9 cellular contexts compared by ENCODE assay signal in the genomic region with DNA sequence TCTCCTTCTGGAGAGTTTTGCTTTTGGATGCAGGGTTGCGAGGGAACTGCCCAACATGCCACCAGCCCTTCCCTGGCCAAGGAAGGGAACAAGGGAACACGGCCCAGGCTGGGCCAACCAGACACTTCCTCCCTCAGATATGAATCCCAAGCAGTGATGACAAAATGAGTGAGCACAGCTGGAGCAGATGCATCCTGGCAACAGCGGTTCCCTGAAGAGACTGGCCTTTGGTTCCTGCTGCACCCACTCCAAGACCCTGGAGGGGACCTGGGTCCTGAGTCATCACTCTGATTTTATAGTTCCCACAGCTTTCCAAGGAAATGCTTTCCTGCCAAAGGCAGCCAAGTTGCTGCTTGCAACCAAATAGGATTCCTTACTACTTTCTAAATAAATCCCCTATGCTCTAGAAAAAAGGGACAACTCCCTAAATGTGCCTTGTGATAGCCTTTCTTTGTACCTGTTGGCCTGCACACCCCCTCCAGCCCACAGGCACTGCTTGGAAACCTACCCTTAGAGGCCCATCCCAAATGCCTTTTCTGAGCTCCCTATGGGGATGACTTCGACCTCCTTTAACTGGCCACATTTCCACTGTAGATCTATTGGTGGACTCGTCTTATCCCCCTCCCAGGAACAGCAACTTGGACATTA. TPM values are rescaled to one million over a fixed set of nuclear protein-coding genes. Genes with fewer than 3 reads are reported as not detected.
A peak's percentile ranks its signal among the peaks of the same experiment; 100 is the strongest.
DNase-seq lines count a peak whose midpoint lies in the region; ATAC-seq, FAIRE-seq and TF ChIP-seq lines count a peak whose summit lies in the region.
"Had no signal": no experiment of that assay in that cellular context is flagged by ENCODE, and none has a peak within 500 bp of the region (broad histone marks: within the 10 kb centered on the region; RNA-seq: fewer than 3 reads in every experiment).

No MANE protein-coding gene starts in this region.

- no peak overlapping the region for H4K91ac ChIP-seq in H1 (replicated peaks; ENCODE audit: insufficient read length, low read length)

- DNase-seq in CD4-positive, CD25-positive, alpha-beta regulatory T cell = no peak
- DNase-seq in H1 (ENCODE audit: low read depth in 1 of 2, low spot score in 2 of 2) (no peak), NCI-H187 treated with DMSO at 0.1 percent for 48 hours (lab: John Stamatoyannopoulos, UW) (no peak), NCI-H2227 (lab: John Stamatoyannopoulos, UW; ENCODE audit: unreplicated experiment) (no peak)
- DNase-seq in naive thymus-derived CD4-positive, alpha-beta T cell = no peak
- DNase-seq in stimulated activated naive CD4-positive, alpha-beta T cell (lab: John Stamatoyannopoulos, UW) = no peak

- peak overlapping the region; percentile 78; the same call in 1 of the 2 replicates for H2BK5ac ChIP-seq in H1 (ENCODE audit: low read depth, low read length)

- peaks cover 6% of the 10 kb centered on the region for H3K36me3 ChIP-seq in CD4-positive, CD25-positive, alpha-beta regulatory T cell (ENCODE audit: control insufficient read depth, insufficient read depth, low read length)
- H3K36me3 ChIP-seq in Loucy (ENCODE audit: insufficient read depth, low read length) (no peaks in the 10 kb centered on the region), H1 (ENCODE audit: control insufficient read depth in 2 of 4, insufficient read depth in 4 of 4, low read length in 3 of 4) (peaks cover 0 to 5% (median 0%) of the 10 kb centered on the region in 4 experiments; a peak in 3 of 8 replicates)
- no peaks in the 10 kb centered on the region for H3K36me3 ChIP-seq in naive thymus-derived CD4-positive, alpha-beta T cell (ENCODE audit: control insufficient read depth in 2 of 3, insufficient read depth in 3 of 3, low read length in 3 of 3)

- H2AFZ ChIP-seq in Loucy (ENCODE audit: low read length) (no peak overlapping the region), H1 (ENCODE audit: low read length) (no peak overlapping the region)

- H3K4me1 Mint-ChIP-seq in CD4-positive, CD25-positive, alpha-beta regulatory T cell = peaks cover 4 to 89% (median 61%) of the 10 kb centered on the region in 4 donors
- peaks cover 52 to 87% (median 77%) of the 10 kb centered on the region in 7 donors for H3K4me1 Mint-ChIP-seq in naive thymus-derived CD4-positive, alpha-beta T cell

- no peak overlapping the region; the same call in 1 of the 2 replicates for H2BK12ac ChIP-seq in H1 (ENCODE audit: low read depth, low read length)

- no peak overlapping the region for H3K4ac ChIP-seq in H1 (replicated peaks; ENCODE audit: insufficient read length, low read depth, low read length)

- peaks cover 6% of the 10 kb centered on the region; the same call in 1 of the 2 replicates for H3F3A ChIP-seq in Loucy (ENCODE audit: low read depth)

- H3K79me2 ChIP-seq in Loucy (ENCODE audit: insufficient read depth, low read length) (peaks cover 81% of the 10 kb centered on the region), H1 (ENCODE audit: control insufficient read depth in 1 of 2, insufficient read depth in 2 of 2, low read length in 2 of 2) (peaks cover 0 to 69% of the 10 kb centered on the region in 2 experiments; a peak in 3 of 4 replicates)

- 76% methylated on average over 5 of the region's 5 CpGs; no CpG with 5 or more reads in 1 of the 2 experiments for WGBS in H1 (ENCODE audit: extremely low coverage in 1 of 2, insufficient coverage in 1 of 2, insufficient read length in 1 of 2, insufficient replicate concordance in 2 of 2, low coverage in 1 of 2, low lambda C conversion rate in 2 of 2, missing lambda C conversion rate in 1 of 2), 2 experiments

- no peak for TF ChIP-seq POLR2A in H1 (IDR thresholded peaks at IDR 0.05; ENCODE audit: control extremely low read depth in 1 of 2, low read depth in 2 of 2, low read length in 2 of 2)

- POLR2A ChIA-PET in H1 (lab: Charles Lee; ENCODE audit: partially characterized antibody) = interaction anchor here (0.7 to 2.6 kb wide), 6 partner anchors 13 to 53 kb away, joined by 3 to 9 read pairs (median 6); no protein-coding TSS in a partner anchor
- POLR2A ChIA-PET in naive thymus-derived CD4-positive, alpha-beta T cell (lab: Charles Lee) = interaction anchor here (0.8 kb wide), 1 partner anchor 54 kb away, joined by 3 read pairs; no protein-coding TSS in a partner anchor

- H3K9me3 ChIP-seq in CD4-positive, CD25-positive, alpha-beta regulatory T cell (ENCODE audit: control insufficient read depth in 2 of 2, low read length in 2 of 2) = no peaks in the 10 kb centered on the region
- H3K9me3 ChIP-seq in Loucy (ENCODE audit: insufficient read depth, low read depth, low read length) (no peaks in the 10 kb centered on the region), H1 (ENCODE audit: insufficient read depth in 2 of 2, low read depth in 1 of 2, low read length in 1 of 2) (no peaks in the 10 kb centered on the region)
- H3K9me3 ChIP-seq in naive thymus-derived CD4-positive, alpha-beta T cell (ENCODE audit: control insufficient read depth in 2 of 3, low read length in 3 of 3) = no peaks in the 10 kb centered on the region

- H3K79me1 ChIP-seq in H1 (ENCODE audit: low read depth, low read length) = peaks cover 12% of the 10 kb centered on the region

- H3K27ac ChIP-seq in CD4-positive, CD25-positive, alpha-beta regulatory T cell (ENCODE audit: insufficient read depth, low read length, poor library complexity, severe bottlenecking) = no peak overlapping the region
- no peak overlapping the region for H3K27ac ChIP-seq in H1 (ENCODE audit: low read depth, low read length)
- peak overlapping the region; percentile 12 for H3K27ac ChIP-seq in naive thymus-derived CD4-positive, alpha-beta T cell (ENCODE audit: low read depth, low read length)

- H2BK15ac ChIP-seq in H1 (ENCODE audit: low read length) = no peak overlapping the region

- ATAC-seq in CD4-positive, CD25-positive, alpha-beta regulatory T cell (ENCODE audit: low read depth in 2 of 2) = no peak
- no peak for ATAC-seq in naive thymus-derived CD4-positive, alpha-beta T cell
- ATAC-seq in HG03378 (IDR thresholded peaks at IDR 0.05; ENCODE audit: unreplicated experiment) = no peak

- no peak for TF ChIP-seq CTCF in Loucy (conservative IDR thresholded peaks at IDR 0.05; ENCODE audit: low read length)
- TF ChIP-seq CTCF in H1 (IDR thresholded peaks at IDR 0.05; ENCODE audit: control extremely low read depth in 1 of 3, insufficient read depth in 1 of 3, low read depth in 1 of 3, low read length in 3 of 3) = no peak

- H2AK5ac ChIP-seq in H1 (ENCODE audit: low read depth, low read length) = 0 out of 2 replicates have a peak overlapping the region, but pooled peaks have one; percentile 4

- no peak overlapping the region for H4K8ac ChIP-seq in H1 (ENCODE audit: extremely low read depth, insufficient read depth, low read length)

- no peak overlapping the region for H3K23ac ChIP-seq in H1 (ENCODE audit: insufficient read length)

- H3K4me2 ChIP-seq in Loucy (ENCODE audit: low read depth, low read length, poor library complexity, severe bottlenecking) (peak overlapping the region; percentile 45), H1 (ENCODE audit: insufficient read depth in 1 of 2, low read depth in 2 of 2, low read length in 2 of 2) (no peak overlapping the region)

- H3K18ac ChIP-seq in H1 (ENCODE audit: extremely low read depth, low read length) = no peak overlapping the region

- H3K9ac ChIP-seq in Loucy (ENCODE audit: low read depth, low read length, poor library complexity, severe bottlenecking) = peak overlapping the region; percentile 44
- no peak overlapping the region; a peak in 1 of 7 replicates for H3K9ac ChIP-seq in H1 (replicated peaks in 1 of 4; ENCODE audit: extremely low read depth in 1 of 4, low read depth in 3 of 4, low read length in 3 of 4)

- TF ChIP-seq EP300 in H1 (IDR thresholded peaks at IDR 0.05; ENCODE audit: borderline replicate concordance in 1 of 2, low read depth in 2 of 2, low read length in 2 of 2) = no peak

- no peak for FAIRE-seq in H1 (lab: Jason Lieb, UNC)
- FAIRE-seq: TTC549 had no signal

- intact Hi-C loops in naive thymus-derived CD4-positive, alpha-beta T cell (cut with micrococcal nuclease) = loop anchor here in 1 of 2 donors (2.0 to 5.0 kb wide), 2 partner anchors 15 to 854 kb away; partner anchors contain the start of gene CMTR2

- H3K4me3 Mint-ChIP-seq in CD4-positive, CD25-positive, alpha-beta regulatory T cell = peak overlapping the region in 3 of 4 donors; percentile 43 to 71 (median 49)
- peak overlapping the region in 6 of 10 donors; percentile 18 to 64 (median 44) for H3K4me3 Mint-ChIP-seq in naive thymus-derived CD4-positive, alpha-beta T cell

- no peaks in the 10 kb centered on the region for H3K27me3 ChIP-seq in CD4-positive, CD25-positive, alpha-beta regulatory T cell (ENCODE audit: control insufficient read depth, insufficient read depth, low read length)
- no peaks in the 10 kb centered on the region for H3K27me3 ChIP-seq in Loucy (ENCODE audit: insufficient read depth, low read length, poor library complexity, severe bottlenecking)
- H3K27me3 ChIP-seq in H1 (replicated peaks in 1 of 4; ENCODE audit: control insufficient read depth in 3 of 4, extremely low read depth in 1 of 4, insufficient read depth in 3 of 4, low read length in 3 of 4) = no peaks in the 10 kb centered on the region
- no peaks in the 10 kb centered on the region for H3K27me3 ChIP-seq in naive thymus-derived CD4-positive, alpha-beta T cell (ENCODE audit: control insufficient read depth in 2 of 2, insufficient read depth in 2 of 2, low read length in 2 of 2)

- H3K27ac Mint-ChIP-seq in CD4-positive, CD25-positive, alpha-beta regulatory T cell = peak overlapping the region; percentile 54 to 91 (median 84)
- H3K27ac Mint-ChIP-seq in naive thymus-derived CD4-positive, alpha-beta T cell = peak overlapping the region in 8 of 9 donors; percentile 27 to 89 (median 78)

- H3K9me3 Mint-ChIP-seq in CD4-positive, CD25-positive, alpha-beta regulatory T cell = peaks cover 0 to 2% (median 0%) of the 10 kb centered on the region in 7 donors
- no peaks in the 10 kb centered on the region for H3K9me3 Mint-ChIP-seq in naive thymus-derived CD4-positive, alpha-beta T cell

- no peaks in the 10 kb centered on the region for H3K9me2 ChIP-seq in Loucy (replicated peaks; ENCODE audit: low read depth, low read length)

- peaks cover 8% of the 10 kb centered on the region for H3K36me3 Mint-ChIP-seq in CD4-positive, CD25-positive, alpha-beta regulatory T cell
- H3K36me3 Mint-ChIP-seq in naive thymus-derived CD4-positive, alpha-beta T cell = peaks cover 0 to 14% (median 3%) of the 10 kb centered on the region in 5 donors

- H4K20me1 ChIP-seq in Loucy (ENCODE audit: insufficient read depth, low read length, poor library complexity, severe bottlenecking) (peaks cover 15% of the 10 kb centered on the region), H1 (replicated peaks in 1 of 2; ENCODE audit: control insufficient read depth in 1 of 2, insufficient read depth in 2 of 2, low read length in 2 of 2) (no peaks in the 10 kb centered on the region)

- H3K4me3 ChIP-seq in CD4-positive, CD25-positive, alpha-beta regulatory T cell (ENCODE audit: low read depth, low read length) = no peak overlapping the region
- H3K4me3 ChIP-seq in Loucy (ENCODE audit: low read length, poor library complexity, severe bottlenecking) = peak overlapping the region; percentile 38
- H3K4me3 ChIP-seq in H1 (ENCODE audit: extremely low read depth in 1 of 4, insufficient read depth in 2 of 4, low read depth in 3 of 4, low read length in 4 of 4) = no peak overlapping the region
- no peak overlapping the region for H3K4me3 ChIP-seq in naive thymus-derived CD4-positive, alpha-beta T cell (ENCODE audit: low read length)

- H3K27me3 Mint-ChIP-seq in CD4-positive, CD25-positive, alpha-beta regulatory T cell = no peaks in the 10 kb centered on the region
- H3K27me3 Mint-ChIP-seq in naive thymus-derived CD4-positive, alpha-beta T cell = no peaks in the 10 kb centered on the region

- no peak overlapping the region for H2BK120ac ChIP-seq in H1 (replicated peaks; ENCODE audit: low read depth, low read length)

- H2BK20ac ChIP-seq in H1 (ENCODE audit: low read length) = peak overlapping the region; percentile 61; the same call in 1 of the 2 replicates

- peaks cover 7% of the 10 kb centered on the region for H3K23me2 ChIP-seq in H1 (ENCODE audit: low read depth, low read length)

- no peak overlapping the region for H3K14ac ChIP-seq in H1 (ENCODE audit: insufficient read length)

- peaks cover 64% of the 10 kb centered on the region for H3K4me1 ChIP-seq in CD4-positive, CD25-positive, alpha-beta regulatory T cell (ENCODE audit: control insufficient read depth, insufficient read depth, low read length, poor library complexity, severe bottlenecking)
- peaks cover 65% of the 10 kb centered on the region for H3K4me1 ChIP-seq in Loucy (ENCODE audit: insufficient read depth, low read length, poor library complexity, severe bottlenecking)
- peaks cover 30 to 46% (median 36%) of the 10 kb centered on the region in 4 experiments for H3K4me1 ChIP-seq in H1 (replicated peaks in 1 of 4; ENCODE audit: control insufficient read depth in 3 of 4, insufficient read depth in 4 of 4, low read length in 3 of 4)
- H3K4me1 ChIP-seq in naive thymus-derived CD4-positive, alpha-beta T cell (ENCODE audit: control insufficient read depth in 2 of 2, insufficient read depth in 2 of 2, low read length in 2 of 2) = peaks cover 28 to 44% of the 10 kb centered on the region in 2 donors

- H4K5ac ChIP-seq in H1 (ENCODE audit: insufficient read length, low read depth, low read length) = no peak overlapping the region

- CTCF ChIA-PET in H1 (lab: Charles Lee; ENCODE audit: partially characterized antibody) = interaction anchor here (1.3 to 2.6 kb wide), 4 partner anchors 8 to 39 kb away, joined by 6 to 10 read pairs (median 7); no protein-coding TSS in a partner anchor
- CTCF ChIA-PET in naive thymus-derived CD4-positive, alpha-beta T cell (lab: Charles Lee) = interaction anchor here (1.7 kb wide), 1 partner anchor 9 kb away, joined by 3 read pairs; no protein-coding TSS in a partner anchor

- no peak overlapping the region for H3K56ac ChIP-seq in H1 (replicated peaks; ENCODE audit: insufficient read length, low read depth, low read length)

- TF ChIP-seq RAD21 in H1 (IDR thresholded peaks at IDR 0.05 in 1 of 2, conservative IDR thresholded peaks at IDR 0.05 in 1 of 2; ENCODE audit: low read depth in 2 of 2, low read length in 2 of 2) = no peak

RNA-seq across cellular contexts. Expression of gene ST3GAL2, which starts 5.3 kb away (rescaled TPM):
- 22.1 TPM for total RNA-seq in CD4-positive, CD25-positive, alpha-beta regulatory T cell
- polyA plus RNA-seq in CD4-positive, CD25-positive, alpha-beta regulatory T cell = 10 to 100 TPM; 10.5 to 17.5 (median 14.6) TPM
- 39.3 and 39.7 TPM in 2 replicates for total RNA-seq in H1 (2021; fragmentation: NEBNext Ultra II Directional; extraction: Animal tissue kit (Norgen Biotek cat#: 25700))
- 14.4 and 30.5 TPM in 2 replicates for polyA plus RNA-seq in H1 (2011; rRNA removed)
- 16.9 TPM for polyA plus RNA-seq in H1 (2011; cell fraction: cytosol; rRNA removed)
- 28.1 TPM for polyA plus RNA-seq in H1 (2011; cell fraction: nucleus; rRNA removed)
- polyA plus RNA-seq in H1 (2012, experiment 1 of 2) = 19.3 to 24.6 TPM (median 22.0 TPM) in 4 replicates
- polyA plus RNA-seq in H1 (2012, experiment 2 of 2) = 19.9 TPM
- 26.7 TPM for polyA plus RNA-seq in H1 (2013, experiment 1 of 2)
- 27.0 TPM for polyA plus RNA-seq in H1 (2013, experiment 2 of 2)
- polyA minus RNA-seq in H1 (2011; rRNA and poly(A)+ RNA removed) = 33.4 and 49.9 TPM in 2 replicates
- 43.4 TPM for polyA minus RNA-seq in H1 (2011; cell fraction: cytosol; rRNA and poly(A)+ RNA removed)
- polyA minus RNA-seq in H1 (2011; cell fraction: nucleus; rRNA and poly(A)+ RNA removed) = 43.8 TPM
- total RNA-seq in naive thymus-derived CD4-positive, alpha-beta T cell = 10 to 100 TPM; 16.6 to 35.9 (median 30.4) TPM
- 10 to 100 TPM; 11.3 to 22.5 TPM for polyA plus RNA-seq in naive thymus-derived CD4-positive, alpha-beta T cell

RNA-seq across cellular contexts. Expression of gene FCSK, which starts 20.8 kb away (rescaled TPM):
- total RNA-seq in CD4-positive, CD25-positive, alpha-beta regulatory T cell = 28.5 TPM
- polyA plus RNA-seq in CD4-positive, CD25-positive, alpha-beta regulatory T cell = 10 to 100 TPM in 1 of 4 donors, 1 to 10 TPM in 3; 5.7 to 11.5 (median 7.7) TPM
- 3.4 and 4.6 TPM in 2 replicates for total RNA-seq in H1 (2021; fragmentation: NEBNext Ultra II Directional; extraction: Animal tissue kit (Norgen Biotek cat#: 25700))
- polyA plus RNA-seq in H1 (2011; rRNA removed) = 5.1 and 5.5 TPM in 2 replicates
- polyA plus RNA-seq in H1 (2011; cell fraction: cytosol; rRNA removed) = 4.4 TPM
- polyA plus RNA-seq in H1 (2011; cell fraction: nucleus; rRNA removed) = 16.1 TPM
- 4.1 to 5.8 TPM (median 4.7 TPM) in 4 replicates for polyA plus RNA-seq in H1 (2012, experiment 1 of 2)
- polyA plus RNA-seq in H1 (2012, experiment 2 of 2) = 3.7 TPM
- polyA plus RNA-seq in H1 (2013, experiment 1 of 2) = 2.4 TPM
- polyA plus RNA-seq in H1 (2013, experiment 2 of 2) = 2.2 TPM
- polyA minus RNA-seq in H1 (2011; rRNA and poly(A)+ RNA removed) = 3.7 and 3.9 TPM in 2 replicates
- 5.1 TPM for polyA minus RNA-seq in H1 (2011; cell fraction: cytosol; rRNA and poly(A)+ RNA removed)
- 3.6 TPM for polyA minus RNA-seq in H1 (2011; cell fraction: nucleus; rRNA and poly(A)+ RNA removed)
- total RNA-seq in naive thymus-derived CD4-positive, alpha-beta T cell = 10 to 100 TPM; 23.7 to 45.2 (median 36.7) TPM
- polyA plus RNA-seq in naive thymus-derived CD4-positive, alpha-beta T cell = 10 to 100 TPM in 1 of 2 donors, 1 to 10 TPM in 1; 7.5 to 10.3 TPM
